9 cellular contexts compared by ENCODE assay signal in genomic region chr7:130926021-130926691, GRCh38.
DNase-seq lines count a peak whose midpoint lies in the region; ATAC-seq and TF ChIP-seq lines count a peak whose summit lies in the region.
"Had no signal": no experiment of that assay in that cellular context is flagged by ENCODE, and none has a peak within 500 bp of the region (broad histone marks: within the 10 kb centered on the region; RNA-seq: fewer than 3 reads in every experiment).

No MANE protein-coding gene starts in this region.

- H3K4me1 ChIP-seq in ascending aorta (peaks cover 0 to 14% of the 10 kb centered on the region in 2 donors), skeletal muscle tissue (ENCODE audit: control insufficient read depth in 3 of 3, insufficient read depth in 3 of 3, low read length in 3 of 3) (peaks cover 63 to 77% (median 70%) of the 10 kb centered on the region in 3 donors), suprapubic skin (peaks cover 55% of the 10 kb centered on the region)

- intact Hi-C loops in ascending aorta (cut with DNase I), result no loop called here

- TF ChIP-seq CTCF in NB4 (IDR thresholded peaks at IDR 0.05; ENCODE audit: low read depth, low read length) (no peak), ascending aorta (IDR thresholded peaks at IDR 0.05) (no peak), suprapubic skin (IDR thresholded peaks at IDR 0.05) (no peak)

- H3K4me3 ChIP-seq in NB4 (ENCODE audit: low read depth, low read length) (no peak overlapping the region), ascending aorta (no peak overlapping the region), skeletal muscle tissue (ENCODE audit: low read length in 3 of 3) (no peak overlapping the region), suprapubic skin (no peak overlapping the region)

- peak; percentile 23 for DNase-seq in NB4 (ENCODE audit: low read depth)
- no peak for DNase-seq in ascending aorta (ENCODE audit: low spot score in 2 of 2)
- no peak for DNase-seq in ACHN
- no peak for DNase-seq in suprapubic skin (ENCODE audit: low spot score in 2 of 2)
- DNase-seq: NCI-H1092, SHP77 treated with DMSO at 0.1 percent for 48 hours had no signal

- TF ChIP-seq POLR2A in NB4 (IDR thresholded peaks at IDR 0.05; ENCODE audit: extremely low read depth, insufficient read length), result no peak
- TF ChIP-seq POLR2A in suprapubic skin (IDR thresholded peaks at IDR 0.05), result no peak

- H3K27ac ChIP-seq in ascending aorta, result peak overlapping the region; percentile 47 to 89
- peak overlapping the region; percentile 57 for H3K27ac ChIP-seq in skeletal muscle tissue (ENCODE audit: low read depth, low read length)
- H3K27ac ChIP-seq in suprapubic skin, result no peak overlapping the region

- in situ Hi-C loops in ACHN (cut with HindIII; ENCODE audit: low pct_ligation_motif_present, low pct_unique_long_range_greater_than_20kb, low sequenced_read_pairs), result no loop called here

- H3K9ac ChIP-seq in skeletal muscle tissue (ENCODE audit: low read depth in 1 of 3, low read length in 3 of 3), result no peak overlapping the region

- H3K36me3 ChIP-seq in ascending aorta, result no peaks in the 10 kb centered on the region
- H3K36me3 ChIP-seq in skeletal muscle tissue (ENCODE audit: control insufficient read depth in 3 of 3, insufficient read depth in 3 of 3, low read length in 3 of 3), result peaks cover 0 to 5% (median 3%) of the 10 kb centered on the region in 3 donors
- H3K36me3 ChIP-seq in suprapubic skin, result peaks cover 7% of the 10 kb centered on the region

- 81% methylated on average over 15 of the region's 16 CpGs for WGBS in suprapubic skin

- H3K9me3 ChIP-seq in ascending aorta, result no peaks in the 10 kb centered on the region
- no peaks in the 10 kb centered on the region for H3K9me3 ChIP-seq in skeletal muscle tissue (ENCODE audit: control insufficient read depth in 3 of 3, low read length in 3 of 3)
- H3K9me3 ChIP-seq in suprapubic skin, result no peaks in the 10 kb centered on the region

- no peaks in the 10 kb centered on the region for H3K27me3 ChIP-seq in ascending aorta
- no peaks in the 10 kb centered on the region for H3K27me3 ChIP-seq in skeletal muscle tissue (ENCODE audit: control insufficient read depth in 3 of 3, insufficient read depth in 3 of 3, low read length in 3 of 3)
- H3K27me3 ChIP-seq in suprapubic skin, result no peaks in the 10 kb centered on the region

- ATAC-seq in GM19438 (IDR thresholded peaks at IDR 0.05; ENCODE audit: low read depth, unreplicated experiment) (peak; percentile 65), HG03521 (IDR thresholded peaks at IDR 0.05; ENCODE audit: unreplicated experiment) (no peak)

- no peak for TF ChIP-seq EP300 in suprapubic skin (IDR thresholded peaks at IDR 0.05)
